9 cellular contexts compared by ENCODE assay signal in genomic region chr11:85595285-85595884, GRCh38. TPM values are rescaled to one million over a fixed set of nuclear protein-coding genes. Genes with fewer than 3 reads are reported as not detected.
DNase-seq lines count a peak whose midpoint lies in the region; ATAC-seq, FAIRE-seq and TF ChIP-seq lines count a peak whose summit lies in the region.
"Had no signal": no experiment of that assay in that cellular context is flagged by ENCODE, and none has a peak within 500 bp of the region (broad histone marks: within the 10 kb centered on the region; RNA-seq: fewer than 3 reads in every experiment).

No MANE protein-coding gene starts in this region.

- DNase-seq in BJ (ENCODE audit: low read depth) (peak; percentile 11), HuH-7 (ENCODE audit: low spot score) (peak; percentile 3), RCC 7860 (ENCODE audit: low spot score) (peak; percentile 33), endothelial cell (ENCODE audit: low spot score) (no peak), naive B cell (peak; percentile 22), UCSD-AML1 (lab: John Stamatoyannopoulos, UW; ENCODE audit: unreplicated experiment) (no peak)
- DNase-seq: right cardiac atrium had no signal

- H3K27ac Mint-ChIP-seq in endothelial cell (ENCODE audit: unreplicated experiment) (no peak overlapping the region), naive B cell (no peak overlapping the region)

- H3K4me1 Mint-ChIP-seq in endothelial cell (ENCODE audit: unreplicated experiment) (no peaks in the 10 kb centered on the region), naive B cell (no peaks in the 10 kb centered on the region)

- H3K36me3 Mint-ChIP-seq in endothelial cell (ENCODE audit: low read depth, unreplicated experiment) (no peaks in the 10 kb centered on the region), naive B cell (no peaks in the 10 kb centered on the region)

- no peaks in the 10 kb centered on the region; the same call in 1 of the 2 replicates for H3K27me3 ChIP-seq in BJ (ENCODE audit: control insufficient read depth, insufficient read depth, low read length)

- no peak overlapping the region for H3K4me3 ChIP-seq in BJ (ENCODE audit: low read depth, low read length)

- H3K9me3 Mint-ChIP-seq in endothelial cell (ENCODE audit: unreplicated experiment) (no peaks in the 10 kb centered on the region), naive B cell (no peaks in the 10 kb centered on the region)

- TF ChIP-seq CTCF in BJ (IDR thresholded peaks at IDR 0.05; ENCODE audit: insufficient read depth, low read depth, low read length) = peak; percentile 45
- TF ChIP-seq CTCF in endothelial cell (IDR thresholded peaks at IDR 0.05; ENCODE audit: unreplicated experiment) = peak; percentile 55

- H3K27me3 Mint-ChIP-seq in endothelial cell (ENCODE audit: unreplicated experiment) (no peaks in the 10 kb centered on the region), naive B cell (no peaks in the 10 kb centered on the region)

- CTCF ChIA-PET in BJ (lab: Yijun Ruan, JAX) = interaction anchor here (0.6 to 2.1 kb wide), 4 partner anchors 9 to 53 kb away, joined by 3 to 5 read pairs (median 4); partner anchors contain the start of gene TMEM126A

- H3K36me3 ChIP-seq in BJ (ENCODE audit: control insufficient read depth, insufficient read depth, low read length) = no peaks in the 10 kb centered on the region

- ATAC-seq in GM18519 (IDR thresholded peaks at IDR 0.05; ENCODE audit: low FRiP score, unreplicated experiment) (peak; percentile 74), naive B cell (ENCODE audit: low read depth in 2 of 2) (peak; percentile 41 to 58), GM21515 (IDR thresholded peaks at IDR 0.05; ENCODE audit: unreplicated experiment) (no peak)

- POLR2A ChIA-PET in BJ (lab: Charles Lee) = no interaction called here

- H3K4me3 Mint-ChIP-seq in endothelial cell (ENCODE audit: unreplicated experiment) (no peak overlapping the region), naive B cell (no peak overlapping the region)

- FAIRE-seq in RCC 7860 (lab: Jason Lieb, UNC) = peak; percentile 81

RNA-seq across cellular contexts. Expression of gene DLG2, which starts 31.8 kb away (rescaled TPM):
- polyA plus RNA-seq in BJ (2011; rRNA removed) (0.28 and 0.31 TPM in 2 replicates), naive B cell (ENCODE audit: low read depth in 6 of 6) (1 to 10 TPM in 5 of 6 donors, under 1 TPM in 1; 0.93 to 2.4 (median 1.3) TPM)
- 0.47 and 1.9 TPM in 2 replicates for polyA minus RNA-seq in BJ (2011; rRNA and poly(A)+ RNA removed)
- 5.1 TPM for total RNA-seq in endothelial cell (ENCODE audit: unreplicated experiment)

RNA-seq across cellular contexts. Expression of gene TMEM126B, which starts 33.0 kb away (rescaled TPM):
- polyA plus RNA-seq in BJ (2011; rRNA removed) = 21.6 and 44.6 TPM in 2 replicates
- 4.1 and 4.2 TPM in 2 replicates for polyA minus RNA-seq in BJ (2011; rRNA and poly(A)+ RNA removed)
- total RNA-seq in endothelial cell (ENCODE audit: unreplicated experiment) = 42.0 TPM
- 10 to 100 TPM; 31.1 to 56.5 (median 45.0) TPM for polyA plus RNA-seq in naive B cell (ENCODE audit: low read depth in 6 of 6)

RNA-seq across cellular contexts. Expression of gene TMEM126A, which starts 52.4 kb away (rescaled TPM):
- polyA plus RNA-seq in BJ (2011; rRNA removed) (27.7 and 57.5 TPM in 2 replicates), naive B cell (ENCODE audit: low read depth in 6 of 6) (10 to 100 TPM; 35.8 to 74.6 (median 68.9) TPM)
- polyA minus RNA-seq in BJ (2011; rRNA and poly(A)+ RNA removed) = 4.6 and 4.7 TPM in 2 replicates
- total RNA-seq in endothelial cell (ENCODE audit: unreplicated experiment) = 17.8 TPM

Comparison
In these comparisons a context has a peak if more than half of its experiments do, and no peak if none do; other contexts are left out.
1. DNase-seq: peak in BJ (single experiment), HuH-7 (single experiment), RCC 7860 (single experiment) and naive B cell (single experiment); none in endothelial cell (single experiment) and UCSD-AML1 (single experiment).